10 cellular contexts compared by ENCODE assay signal in genomic region chr19:35596366-35596999, GRCh38. TPM values are rescaled to one million over a fixed set of nuclear protein-coding genes. Genes with fewer than 3 reads are reported as not detected.
DNase-seq lines count a peak whose midpoint lies in the region; ATAC-seq and TF ChIP-seq lines count a peak whose summit lies in the region.
"Had no signal": no experiment of that assay in that cellular context is flagged by ENCODE, and none has a peak within 500 bp of the region (broad histone marks: within the 10 kb centered on the region; RNA-seq: fewer than 3 reads in every experiment).

No MANE protein-coding gene starts in this region.

- no peak overlapping the region for H3K14ac ChIP-seq in H9 (ENCODE audit: insufficient read depth, low read length)

- no peak overlapping the region for H3K56ac ChIP-seq in H9 (ENCODE audit: insufficient read length, low read depth, low read length)

- no peak overlapping the region for H3K4ac ChIP-seq in H9 (ENCODE audit: low read depth, low read length)

- no peak overlapping the region for H3K27ac Mint-ChIP-seq in effector memory CD8-positive, alpha-beta T cell
- peak overlapping the region in 1 of 3 experiments; percentile 67; a peak in 1 of 7 replicates for H3K27ac Mint-ChIP-seq in H9

- peaks cover 26% of the 10 kb centered on the region; the same call in 1 of the 2 replicates for H3K27me3 ChIP-seq in KMS-11 (ENCODE audit: insufficient read depth, low read depth)
- H3K27me3 ChIP-seq in left ventricle myocardium inferior (ENCODE audit: low read depth) = peaks cover 41% of the 10 kb centered on the region
- no peaks in the 10 kb centered on the region for H3K27me3 ChIP-seq in brain microvascular endothelial cell (replicated peaks)
- H3K27me3 ChIP-seq in H9 (ENCODE audit: insufficient read depth, low read length) = no peaks in the 10 kb centered on the region
- H3K27me3 ChIP-seq in ascending aorta = no peaks in the 10 kb centered on the region

- H3K4me1 ChIP-seq in KMS-11 (ENCODE audit: low read depth, poor library complexity, severe bottlenecking) (no peaks in the 10 kb centered on the region), left ventricle myocardium inferior (no peaks in the 10 kb centered on the region), H9 (ENCODE audit: insufficient read depth, low read length) (no peaks in the 10 kb centered on the region), ascending aorta (no peaks in the 10 kb centered on the region)

- H4K8ac ChIP-seq in H9 (replicated peaks; ENCODE audit: insufficient read length, low read depth, low read length) = no peak overlapping the region

- H4K20me1 ChIP-seq in KMS-11 (ENCODE audit: insufficient read depth) (no peaks in the 10 kb centered on the region), H9 (ENCODE audit: control insufficient read depth, insufficient read depth, insufficient read length) (no peaks in the 10 kb centered on the region)

- H3K4me1 Mint-ChIP-seq in effector memory CD8-positive, alpha-beta T cell (ENCODE audit: low read depth in 2 of 2) = peaks cover 0 to 4% of the 10 kb centered on the region in 2 donors
- H3K4me1 Mint-ChIP-seq in H9 = peaks cover 0 to 2% of the 10 kb centered on the region in 2 experiments; a peak in 1 of 4 replicates
- H3K4me1 Mint-ChIP-seq: neural crest cell had no signal

- TF ChIP-seq CTCF in KMS-11 (conservative IDR thresholded peaks at IDR 0.05; ENCODE audit: low read depth, low read length) = no peak
- TF ChIP-seq CTCF in left ventricle myocardium inferior (IDR thresholded peaks at IDR 0.05; ENCODE audit: borderline replicate concordance) = no peak
- TF ChIP-seq CTCF in brain microvascular endothelial cell (IDR thresholded peaks at IDR 0.05; ENCODE audit: low read depth, low read length, missing control alignments) = no peak
- TF ChIP-seq CTCF in H9 (conservative IDR thresholded peaks at IDR 0.05) = no peak
- no peak for TF ChIP-seq CTCF in ascending aorta (IDR thresholded peaks at IDR 0.05)

- H3K9me3 ChIP-seq in left ventricle myocardium inferior (replicated peaks) (no peaks in the 10 kb centered on the region), H9 (ENCODE audit: control insufficient read depth, low read depth, low read length) (no peaks in the 10 kb centered on the region), ascending aorta (no peaks in the 10 kb centered on the region)

- H3T11ph ChIP-seq in H9 (ENCODE audit: low read length) = no peak overlapping the region

- no peak overlapping the region for H3K18ac ChIP-seq in H9 (ENCODE audit: insufficient read length, low read depth, low read length)

- no peak overlapping the region for H3K4me3 Mint-ChIP-seq in effector memory CD8-positive, alpha-beta T cell
- H3K4me3 Mint-ChIP-seq in H9 = no peak overlapping the region
- H3K4me3 Mint-ChIP-seq: neural crest cell had no signal

- no peaks in the 10 kb centered on the region for H3K79me1 ChIP-seq in H9 (ENCODE audit: insufficient read depth, low read depth, low read length, poor library complexity, severe bottlenecking)

- no peak overlapping the region for H3K9ac ChIP-seq in KMS-11
- no peak overlapping the region for H3K9ac ChIP-seq in H9 (ENCODE audit: extremely low read depth, insufficient read length, low read length)

- no peaks in the 10 kb centered on the region for H3K9me3 Mint-ChIP-seq in effector memory CD8-positive, alpha-beta T cell
- no peaks in the 10 kb centered on the region for H3K9me3 Mint-ChIP-seq in H9
- H3K9me3 Mint-ChIP-seq: neural crest cell had no signal

- no peak overlapping the region for H2BK15ac ChIP-seq in H9 (ENCODE audit: low read depth, low read length)

- H3K27me3 Mint-ChIP-seq in effector memory CD8-positive, alpha-beta T cell = peaks cover 20 to 46% of the 10 kb centered on the region in 2 donors
- H3K27me3 Mint-ChIP-seq in H9 (ENCODE audit: low read depth) = peaks cover 34% of the 10 kb centered on the region

- H3K27ac ChIP-seq in KMS-11 (no peak overlapping the region), left ventricle myocardium inferior (replicated peaks) (no peak overlapping the region), brain microvascular endothelial cell (no peak overlapping the region), H9 (ENCODE audit: insufficient read length, low read depth, low read length) (no peak overlapping the region), ascending aorta (no peak overlapping the region)

- ATAC-seq in GM18868 (IDR thresholded peaks at IDR 0.05; ENCODE audit: unreplicated experiment) = peak; percentile 50
- ATAC-seq in effector memory CD8-positive, alpha-beta T cell (replicated peaks) = peak; percentile 21

- no peak overlapping the region for H2AK5ac ChIP-seq in H9 (ENCODE audit: insufficient read length, low read length)

- DNase-seq in Caki2 (ENCODE audit: low read depth) (peak; percentile 48), left ventricle myocardium inferior (no peak), brain microvascular endothelial cell (no peak), H9 (no peak), ascending aorta (ENCODE audit: low spot score in 2 of 2) (no peak)
- DNase-seq in effector memory CD8-positive, alpha-beta T cell = no peak
- DNase-seq: NCI-H1048 had no signal

- H4K91ac ChIP-seq in H9 (ENCODE audit: insufficient read length, low read depth, low read length) = no peak overlapping the region

- in situ Hi-C loops in Caki2 (cut with HindIII; ENCODE audit: low pct_unique_long_range_greater_than_20kb, low sequenced_read_pairs) = no loop called here
- in situ Hi-C loops in brain microvascular endothelial cell (cut with HindIII; ENCODE audit: low pct_ligation_motif_present, low sequenced_read_pairs) = no loop called here

- H2BK12ac ChIP-seq in H9 (ENCODE audit: insufficient read length, low read depth, low read length) = no peak overlapping the region

- H3K79me2 ChIP-seq in KMS-11 (ENCODE audit: insufficient read depth, low read depth) (no peaks in the 10 kb centered on the region), H9 (ENCODE audit: insufficient read depth, low read length) (no peaks in the 10 kb centered on the region)

- no peak overlapping the region for H2BK20ac ChIP-seq in H9 (ENCODE audit: low read depth, low read length, poor library complexity, severe bottlenecking)

- no CpG with 5 or more reads among the region's 4 CpGs for WGBS in H9 (ENCODE audit: extremely low coverage, insufficient read length, low lambda C conversion rate)

- no peaks in the 10 kb centered on the region for H3K23me2 ChIP-seq in H9 (ENCODE audit: insufficient read length, low read depth, low read length, poor library complexity, severe bottlenecking)

- peaks cover 6% of the 10 kb centered on the region for H3K36me3 Mint-ChIP-seq in effector memory CD8-positive, alpha-beta T cell (ENCODE audit: insufficient read depth)
- H3K36me3 Mint-ChIP-seq in H9 (ENCODE audit: insufficient read depth in 1 of 3, low read depth in 3 of 3) = no peaks in the 10 kb centered on the region

- H2BK5ac ChIP-seq in H9 (ENCODE audit: insufficient read length, low read length) = no peak overlapping the region

- H3K4me3 ChIP-seq in KMS-11 (IDR thresholded peaks at IDR 0.05; ENCODE audit: insufficient read depth, low read depth, low read length) = no peak overlapping the region
- no peak overlapping the region for H3K4me3 ChIP-seq in left ventricle myocardium inferior
- H3K4me3 ChIP-seq in brain microvascular endothelial cell (ENCODE audit: low read depth, low read length) = no peak overlapping the region
- no peak overlapping the region for H3K4me3 ChIP-seq in ascending aorta

- H4K5ac ChIP-seq in H9 (ENCODE audit: insufficient read length, low read depth, low read length) = no peak overlapping the region

- H2BK120ac ChIP-seq in H9 (ENCODE audit: low read depth, low read length, poor library complexity, severe bottlenecking) = no peak overlapping the region

- intact Hi-C loops in left ventricle myocardium inferior (cut with micrococcal nuclease) = no loop called here
- intact Hi-C loops in ascending aorta (cut with DNase I) = no loop called here

- H2AFZ ChIP-seq in KMS-11 (ENCODE audit: low read depth) (0 out of 2 replicates have a peak overlapping the region, but pooled peaks have one; percentile 23), H9 (ENCODE audit: low read length) (no peak overlapping the region)

- H3K36me3 ChIP-seq in KMS-11 (ENCODE audit: insufficient read depth) (no peaks in the 10 kb centered on the region), left ventricle myocardium inferior (no peaks in the 10 kb centered on the region), brain microvascular endothelial cell (replicated peaks) (no peaks in the 10 kb centered on the region), ascending aorta (no peaks in the 10 kb centered on the region)

- no peak overlapping the region for H3K23ac ChIP-seq in H9 (ENCODE audit: insufficient read length, low read depth, low read length)

- H3K4me2 ChIP-seq in KMS-11 (no peak overlapping the region), H9 (ENCODE audit: insufficient read depth, insufficient read length, low read length) (no peak overlapping the region)

RNA-seq across cellular contexts. Expression of gene PMIS2, which starts 10.5 kb away (rescaled TPM):
- not detected in 2 replicates for total RNA-seq in Caki2 (2014; rRNA removed; shearing (Covaris generic); ENCODE audit: low replicate concordance)
- not detected for total RNA-seq in left ventricle myocardium inferior
- total RNA-seq in H9 (2021) = not detected in 2 replicates
- not detected for total RNA-seq in ascending aorta
- total RNA-seq: neural crest cell had no signal

RNA-seq across cellular contexts. Expression of gene HAUS5, which starts 16.1 kb away (rescaled TPM):
- 28.8 and 34.4 TPM in 2 replicates for total RNA-seq in Caki2 (2014; rRNA removed; shearing (Covaris generic); ENCODE audit: low replicate concordance)
- total RNA-seq in left ventricle myocardium inferior (3.7 TPM), H9 (2021) (32.8 and 32.9 TPM in 2 replicates), ascending aorta (1.9 TPM)

RNA-seq across cellular contexts. Expression of gene RBM42, which starts 32.4 kb away (rescaled TPM):
- 171 and 180 TPM in 2 replicates for total RNA-seq in Caki2 (2014; rRNA removed; shearing (Covaris generic); ENCODE audit: low replicate concordance)
- 52.7 TPM for total RNA-seq in left ventricle myocardium inferior
- total RNA-seq in H9 (2021) = 83.3 and 85.8 TPM in 2 replicates
- 69.0 TPM for total RNA-seq in ascending aorta

RNA-seq across cellular contexts. Expression of gene ATP4A, which starts 33.0 kb away (rescaled TPM):
- total RNA-seq in Caki2 (2014; rRNA removed; shearing (Covaris generic); ENCODE audit: low replicate concordance) = not detected in 2 replicates
- not detected for total RNA-seq in left ventricle myocardium inferior
- total RNA-seq in H9 (2021) = 0.24 and 0.88 TPM in 2 replicates
- total RNA-seq in ascending aorta = not detected
- total RNA-seq: neural crest cell had no signal

RNA-seq across cellular contexts. Expression of gene ETV2, which starts 45.1 kb away (rescaled TPM):
- total RNA-seq in Caki2 (2014; rRNA removed; shearing (Covaris generic); ENCODE audit: low replicate concordance) = 0.64 TPM in 1 of 2 replicates, not detected in the other
- 0.33 TPM for total RNA-seq in left ventricle myocardium inferior
- 1.5 and 1.9 TPM in 2 replicates for total RNA-seq in H9 (2021)
- total RNA-seq in ascending aorta = 4.8 TPM
